ENCODE assay signal across 15 cellular contexts in genomic region chr1:35851175-35851869, GRCh38. TPM values are rescaled to one million over a fixed set of nuclear protein-coding genes. Genes with fewer than 3 reads are reported as not detected.
DNase-seq lines count a peak whose midpoint lies in the region; TF ChIP-seq lines count a peak whose summit lies in the region.
"Had no signal": no experiment of that assay in that cellular context is flagged by ENCODE, and none has a peak within 500 bp of the region (broad histone marks: within the 10 kb centered on the region; RNA-seq: fewer than 3 reads in every experiment).

No MANE protein-coding gene starts in this region.

- DNase-seq in EH (ENCODE audit: low read depth), result peak; percentile 67
- DNase-seq in coronary artery (ENCODE audit: low spot score), result no peak
- DNase-seq in inferior parietal cortex (ENCODE audit: extremely low spot score), result peak; percentile 62
- no peak for DNase-seq in KG1 (lab: John Stamatoyannopoulos, UW)
- DNase-seq in SIG-M5 treated with dmso at 0.1 percent for 504 hours (lab: John Stamatoyannopoulos, UW; ENCODE audit: unreplicated experiment), result no peak
- DNase-seq in NCI-H1436 (lab: John Stamatoyannopoulos, UW), result no peak
- no peak for DNase-seq in SJCRH30
- DNase-seq: activated CD4-positive, alpha-beta T cell treated with anti-CD3 and anti-CD28 coated beads, Interleukin-2, amount 50 U/mL, for 48 hours; activated naive CD4-positive, alpha-beta T cell treated with Interleukin-2 at 50 U/mL for 16 hours; effector memory CD4-positive, alpha-beta T cell; GOT3; NCI-H2081; stimulated activated CD4-positive, alpha-beta T cell treated with anti-CD3 and anti-CD28 coated beads, Interleukin-4, amount 100 ng/mL, for 1 hour; stomach had no signal

- H3K9ac ChIP-seq in stomach smooth muscle (ENCODE audit: low read length in 2 of 2), result no peak overlapping the region

- H3K4me1 ChIP-seq in stomach smooth muscle (ENCODE audit: control insufficient read depth, insufficient read depth, low read length), result peaks cover 18% of the 10 kb centered on the region
- H3K4me1 ChIP-seq in SJCRH30, result no peaks in the 10 kb centered on the region

- no peaks in the 10 kb centered on the region for H3K27me3 ChIP-seq in stomach smooth muscle (ENCODE audit: control insufficient read depth in 1 of 2, insufficient read depth in 2 of 2, low read length in 2 of 2)
- no peaks in the 10 kb centered on the region for H3K27me3 ChIP-seq in SJCRH30
- H3K27me3 ChIP-seq: stomach had no signal

- H3K36me3 ChIP-seq in stomach smooth muscle (ENCODE audit: control insufficient read depth in 2 of 2, insufficient read depth in 2 of 2, low read length in 2 of 2), result peaks cover 19 to 25% of the 10 kb centered on the region in 2 donors
- H3K36me3 ChIP-seq in SJCRH30, result peaks cover 10% of the 10 kb centered on the region

- H3K9me3 ChIP-seq in stomach smooth muscle (ENCODE audit: control insufficient read depth in 2 of 2, low read length in 2 of 2) (no peaks in the 10 kb centered on the region), SJCRH30 (replicated peaks) (no peaks in the 10 kb centered on the region)
- H3K9me3 ChIP-seq: stomach had no signal

- H3K4me3 ChIP-seq in coronary artery (no peak overlapping the region), stomach smooth muscle (ENCODE audit: low read length in 2 of 2) (peak overlapping the region; percentile 23 to 26), SJCRH30 (no peak overlapping the region)
- H3K4me3 ChIP-seq: stomach had no signal

- no peak for TF ChIP-seq CTCF in coronary artery (IDR thresholded peaks at IDR 0.05)

- H3K27ac ChIP-seq in coronary artery, result peak overlapping the region; percentile 45 to 82
- peak overlapping the region; percentile 53 for H3K27ac ChIP-seq in stomach smooth muscle (ENCODE audit: low read length)
- no peak overlapping the region for H3K27ac ChIP-seq in SJCRH30

RNA-seq across cellular contexts. Expression of gene AGO1, which starts 31.7 kb away (rescaled TPM):
- total RNA-seq in SJCRH30 (2014; rRNA removed; shearing (Covaris generic)), result 33.3 and 35.1 TPM in 2 replicates

RNA-seq across cellular contexts. Expression of gene AGO4, which starts 43.5 kb away (rescaled TPM):
- 11.1 and 17.1 TPM in 2 replicates for total RNA-seq in SJCRH30 (2014; rRNA removed; shearing (Covaris generic))

Comparison
In these comparisons a context has a peak if more than half of its experiments do, and no peak if none do; other contexts are left out.
1. DNase-seq: peak in EH (single experiment) and inferior parietal cortex (single experiment); none in coronary artery (single experiment), KG1 (single experiment), SIG-M5 treated with dmso at 0.1 percent for 504 hours (single experiment), NCI-H1436 (single experiment) and SJCRH30 (0 of 2).
2. H3K4me3 ChIP-seq: peak in stomach smooth muscle (2 of 2); none in coronary artery (single experiment) and SJCRH30 (single experiment).